ENCODE assay signal across 29 cellular contexts in the genomic region with DNA sequence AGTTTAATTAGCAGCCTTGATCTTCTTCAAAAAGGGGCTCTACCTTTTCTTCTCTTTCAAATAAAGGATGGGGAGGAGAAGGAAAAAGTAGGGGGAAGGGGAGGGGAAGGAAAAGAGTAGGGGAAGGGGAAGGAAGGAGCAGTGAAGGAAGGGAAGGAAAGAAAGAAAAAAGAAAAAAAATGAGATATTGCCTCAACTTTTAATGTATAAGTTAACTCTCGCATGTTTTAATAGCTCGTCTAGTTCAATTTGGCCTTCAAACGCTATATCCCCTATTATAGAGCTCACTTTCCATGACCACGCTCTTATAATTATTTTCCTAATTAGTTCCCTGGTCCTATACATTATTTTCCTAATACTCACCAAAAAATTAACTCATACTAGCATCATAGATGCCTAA. TPM values are rescaled to one million over a fixed set of nuclear protein-coding genes. Genes with fewer than 3 reads are reported as not detected.
DNase-seq lines count a peak whose midpoint lies in the region; ATAC-seq and TF ChIP-seq lines count a peak whose summit lies in the region.
"Had no signal": no experiment of that assay in that cellular context is flagged by ENCODE, and none has a peak within 500 bp of the region (broad histone marks: within the 10 kb centered on the region; RNA-seq: fewer than 3 reads in every experiment).

No MANE protein-coding gene starts in this region.

- H3K27me3 ChIP-seq in GM23338 (ENCODE audit: insufficient read depth), result no peaks in the 10 kb centered on the region
- H3K27me3 ChIP-seq: cardiac muscle cell, ovary, suprapubic skin, upper lobe of left lung had no signal

- no peak overlapping the region for H3K4me3 ChIP-seq in GM23338
- H3K4me3 ChIP-seq: cardiac muscle cell, coronary artery, HAP-1, mucosa of descending colon, ovary, PC-9, suprapubic skin, upper lobe of left lung had no signal

- in situ Hi-C loops in G401 (cut with HindIII; ENCODE audit: low sequenced_read_pairs), result no loop called here

- TF ChIP-seq CTCF in GM23338 (conservative IDR thresholded peaks at IDR 0.05; ENCODE audit: low read depth in 2 of 2), result no peak

- DNase-seq in activated naive CD8-positive, alpha-beta T cell treated with anti-CD3 and anti-CD28 coated beads, Interleukin-2, amount 50 U/mL, for 24 hours, result no peak
- no peak for DNase-seq in GM23338 (ENCODE audit: low spot score)
- no peak for DNase-seq in effector memory CD8-positive, alpha-beta T cell
- no peak for DNase-seq in stimulated activated naive B cell treated with anti-CD40 and anti-IgM and Interleukin-4, amounts not matched to agents 10 μg/mL and 1 μg/mL and 100 μg/mL, for 72 hours
- no peak for DNase-seq in G401 (ENCODE audit: low spot score)
- DNase-seq: activated CD4-positive, alpha-beta T cell treated with anti-CD3 and anti-CD28 coated beads for 36 hours; effector CD8-positive, alpha-beta T cell; hypothalamus; left cardiac atrium; mucosa of descending colon; MV-4-11; NCI-H1436; NCI-H2081 treated with DMSO at 0.1 percent for 48 hours; NCI-H226; NCI-H526 treated with DMSO at 0.1 percent for 48 hours; NK-92 treated with Interleukin-12 subunit alpha and Interleukin-12 subunit beta, amount 100 ng/mL, for 24 hours; ovary; PC-9; SK-N-SH; stimulated activated naive CD4-positive, alpha-beta T cell treated with Interleukin-2 at 50 U/mL for 16 hours; upper lobe of left lung had no signal

- peaks cover 60% of the 10 kb centered on the region for H3K4me1 Mint-ChIP-seq in activated naive CD8-positive, alpha-beta T cell (ENCODE audit: low read depth)
- H3K4me1 Mint-ChIP-seq in activated naive CD8-positive, alpha-beta T cell treated with anti-CD3 and anti-CD28 coated beads, Interleukin-2, amount 50 U/mL, for 24 hours, result peaks cover 58% of the 10 kb centered on the region
- peaks cover 10% of the 10 kb centered on the region for H3K4me1 Mint-ChIP-seq in GM23338
- peaks cover 51 to 71% of the 10 kb centered on the region in 2 donors for H3K4me1 Mint-ChIP-seq in effector memory CD8-positive, alpha-beta T cell (ENCODE audit: low read depth in 2 of 2)
- H3K4me1 Mint-ChIP-seq in stimulated activated naive B cell treated with anti-CD40 and anti-IgM and Interleukin-4, amounts not matched to agents 10 μg/mL and 1 μg/mL and 100 μg/mL, for 72 hours, result peaks cover 49 to 69% of the 10 kb centered on the region in 2 donors
- H3K4me1 Mint-ChIP-seq: neural crest cell had no signal

- no peak overlapping the region for H3K4me3 Mint-ChIP-seq in activated naive CD8-positive, alpha-beta T cell
- H3K4me3 Mint-ChIP-seq in activated naive CD8-positive, alpha-beta T cell treated with anti-CD3 and anti-CD28 coated beads, Interleukin-2, amount 50 U/mL, for 24 hours, result no peak overlapping the region
- no peak overlapping the region for H3K4me3 Mint-ChIP-seq in GM23338
- H3K4me3 Mint-ChIP-seq in effector memory CD8-positive, alpha-beta T cell, result peak overlapping the region in 1 of 2 donors; percentile 77
- no peak overlapping the region for H3K4me3 Mint-ChIP-seq in stimulated activated naive B cell treated with anti-CD40 and anti-IgM and Interleukin-4, amounts not matched to agents 10 μg/mL and 1 μg/mL and 100 μg/mL, for 72 hours
- H3K4me3 Mint-ChIP-seq: activated CD4-positive, alpha-beta T cell treated with anti-CD3 and anti-CD28 coated beads for 36 hours; neural crest cell had no signal

- 0 out of 2 replicates have a peak, but pooled peaks cover 7% of the 10 kb centered on the region for H3K9me2 ChIP-seq in GM23338 (ENCODE audit: insufficient read depth)
- H3K9me2 ChIP-seq: SK-N-SH had no signal

- H3K36me3 Mint-ChIP-seq in activated naive CD8-positive, alpha-beta T cell, result peaks cover 28% of the 10 kb centered on the region
- H3K36me3 Mint-ChIP-seq in activated naive CD8-positive, alpha-beta T cell treated with anti-CD3 and anti-CD28 coated beads, Interleukin-2, amount 50 U/mL, for 24 hours (ENCODE audit: low read depth), result peaks cover 31% of the 10 kb centered on the region
- H3K36me3 Mint-ChIP-seq in GM23338 (ENCODE audit: low read depth), result peaks cover 14% of the 10 kb centered on the region; the same call in 2 of the 3 replicates
- H3K36me3 Mint-ChIP-seq in effector memory CD8-positive, alpha-beta T cell (ENCODE audit: insufficient read depth), result peaks cover 14% of the 10 kb centered on the region
- peaks cover 31 to 46% of the 10 kb centered on the region in 2 donors for H3K36me3 Mint-ChIP-seq in stimulated activated naive B cell treated with anti-CD40 and anti-IgM and Interleukin-4, amounts not matched to agents 10 μg/mL and 1 μg/mL and 100 μg/mL, for 72 hours

- no peaks in the 10 kb centered on the region for H4K20me1 ChIP-seq in GM23338 (replicated peaks; ENCODE audit: insufficient read depth)

- no peaks in the 10 kb centered on the region for H3K27me3 Mint-ChIP-seq in activated naive CD8-positive, alpha-beta T cell
- no peaks in the 10 kb centered on the region for H3K27me3 Mint-ChIP-seq in activated naive CD8-positive, alpha-beta T cell treated with anti-CD3 and anti-CD28 coated beads, Interleukin-2, amount 50 U/mL, for 24 hours
- H3K27me3 Mint-ChIP-seq in GM23338 (ENCODE audit: insufficient read depth, low read depth, poor library complexity), result no peaks in the 10 kb centered on the region
- no peaks in the 10 kb centered on the region for H3K27me3 Mint-ChIP-seq in effector memory CD8-positive, alpha-beta T cell
- no peaks in the 10 kb centered on the region for H3K27me3 Mint-ChIP-seq in stimulated activated naive B cell treated with anti-CD40 and anti-IgM and Interleukin-4, amounts not matched to agents 10 μg/mL and 1 μg/mL and 100 μg/mL, for 72 hours
- H3K27me3 Mint-ChIP-seq: activated CD4-positive, alpha-beta T cell treated with anti-CD3 and anti-CD28 coated beads for 36 hours had no signal

- peak overlapping the region; percentile 95 for H3K27ac Mint-ChIP-seq in activated naive CD8-positive, alpha-beta T cell
- no peak overlapping the region for H3K27ac Mint-ChIP-seq in activated naive CD8-positive, alpha-beta T cell treated with anti-CD3 and anti-CD28 coated beads, Interleukin-2, amount 50 U/mL, for 24 hours
- H3K27ac Mint-ChIP-seq in GM23338, result no peak overlapping the region
- H3K27ac Mint-ChIP-seq in effector memory CD8-positive, alpha-beta T cell, result peak overlapping the region; percentile 72 to 96
- H3K27ac Mint-ChIP-seq in stimulated activated naive B cell treated with anti-CD40 and anti-IgM and Interleukin-4, amounts not matched to agents 10 μg/mL and 1 μg/mL and 100 μg/mL, for 72 hours, result peak overlapping the region; percentile 91

- no peak for ATAC-seq in activated naive CD8-positive, alpha-beta T cell treated with anti-CD3 and anti-CD28 coated beads, Interleukin-2, amount 50 U/mL, for 24 hours
- ATAC-seq in GM23338, result no peak
- ATAC-seq in effector memory CD8-positive, alpha-beta T cell (replicated peaks), result no peak
- no peak for ATAC-seq in stimulated activated naive B cell treated with anti-CD40 and anti-IgM and Interleukin-4, amounts not matched to agents 10 μg/mL and 1 μg/mL and 100 μg/mL, for 72 hours (replicated peaks)
- no peak for ATAC-seq in HG03097 (IDR thresholded peaks at IDR 0.05; ENCODE audit: low FRiP score, unreplicated experiment)
- ATAC-seq: activated CD4-positive, alpha-beta T cell treated with anti-CD3 and anti-CD28 coated beads for 36 hours; left cardiac atrium; mucosa of descending colon had no signal

- H2AFZ ChIP-seq in GM23338, result peak overlapping the region; percentile 85
- H2AFZ ChIP-seq: PC-9 had no signal

- no peaks in the 10 kb centered on the region for H3K79me2 ChIP-seq in GM23338 (replicated peaks; ENCODE audit: insufficient read depth)

- H3K4me1 ChIP-seq in GM23338 (ENCODE audit: insufficient read depth), result peaks cover 11% of the 10 kb centered on the region
- H3K4me1 ChIP-seq: suprapubic skin had no signal

- no peak overlapping the region for H3K4me2 ChIP-seq in GM23338
- H3K4me2 ChIP-seq: PC-9, SK-N-SH had no signal

- H3K9me3 Mint-ChIP-seq in activated naive CD8-positive, alpha-beta T cell (ENCODE audit: low read depth), result peaks cover 29% of the 10 kb centered on the region
- peaks cover 33% of the 10 kb centered on the region for H3K9me3 Mint-ChIP-seq in activated naive CD8-positive, alpha-beta T cell treated with anti-CD3 and anti-CD28 coated beads, Interleukin-2, amount 50 U/mL, for 24 hours
- H3K9me3 Mint-ChIP-seq in GM23338, result peaks cover 14% of the 10 kb centered on the region
- peaks cover 7 to 8% of the 10 kb centered on the region in 2 donors for H3K9me3 Mint-ChIP-seq in effector memory CD8-positive, alpha-beta T cell
- H3K9me3 Mint-ChIP-seq in stimulated activated naive B cell treated with anti-CD40 and anti-IgM and Interleukin-4, amounts not matched to agents 10 μg/mL and 1 μg/mL and 100 μg/mL, for 72 hours, result peaks cover 15 to 16% of the 10 kb centered on the region in 2 donors

- no peaks in the 10 kb centered on the region; the same call in 1 of the 2 replicates for H3K36me3 ChIP-seq in GM23338 (ENCODE audit: insufficient read depth)
- H3K36me3 ChIP-seq: cardiac muscle cell, HAP-1, ovary, suprapubic skin, upper lobe of left lung had no signal

- no peaks in the 10 kb centered on the region for H3F3A ChIP-seq in GM23338 (replicated peaks; ENCODE audit: low read depth)

- H3K27ac ChIP-seq in GM23338 (ENCODE audit: low read depth), result no peak overlapping the region
- H3K27ac ChIP-seq: C4-2B, cardiac muscle cell, coronary artery, ovary, PC-9, suprapubic skin, upper lobe of left lung had no signal

TF ChIP-seq in GM23338, 12 proteins besides CTCF, POLR2A, EP300 and RAD21 (continues in another document):
- TF ChIP-seq ZNF114 (CRISPR knock-in tag; IDR thresholded peaks at IDR 0.05) (no peak), EZH2phosphoT487 (IDR thresholded peaks at IDR 0.05; ENCODE audit: unreplicated experiment) (no peak), ETS1 (IDR thresholded peaks at IDR 0.05) (no peak), NANOG (IDR thresholded peaks at IDR 0.05; ENCODE audit: borderline replicate concordance) (no peak), POLR2AphosphoS5 (IDR thresholded peaks at IDR 0.05; ENCODE audit: low read depth) (no peak)

RNA-seq across cellular contexts. Expression of gene RIPOR2, which starts 11.9 kb away (rescaled TPM):
- 22.5 TPM in 2 replicates for total RNA-seq in GM23338 (2014; rRNA removed; shearing (Covaris generic))
- polyA plus RNA-seq in GM23338 (2016; fragmentation: Nextera tagmentation; extraction: Ambion mirVana), result 8.8 and 9.5 TPM in 2 replicates
- not detected in 2 replicates for total RNA-seq in G401 (2014; rRNA removed; shearing (Covaris generic))

Comparison
In these comparisons a context has a peak if more than half of its experiments do, and no peak if none do; other contexts are left out.
1. H3K27ac Mint-ChIP-seq: peak in activated naive CD8-positive, alpha-beta T cell (single experiment), effector memory CD8-positive, alpha-beta T cell (2 of 2) and stimulated activated naive B cell treated with anti-CD40 and anti-IgM and Interleukin-4, amounts not matched to agents 10 μg/mL and 1 μg/mL and 100 μg/mL, for 72 hours (single experiment); none in activated naive CD8-positive, alpha-beta T cell treated with anti-CD3 and anti-CD28 coated beads, Interleukin-2, amount 50 U/mL, for 24 hours (single experiment) and GM23338 (single experiment).
2. RNA of gene RIPOR2, which starts 11.9 kb away (total RNA-seq): 22.5 TPM in GM23338; not detected in G401; every median in the first group is over 10 times any median in the second.